ENCODE assay signal across 8 cellular contexts in the genomic region with DNA sequence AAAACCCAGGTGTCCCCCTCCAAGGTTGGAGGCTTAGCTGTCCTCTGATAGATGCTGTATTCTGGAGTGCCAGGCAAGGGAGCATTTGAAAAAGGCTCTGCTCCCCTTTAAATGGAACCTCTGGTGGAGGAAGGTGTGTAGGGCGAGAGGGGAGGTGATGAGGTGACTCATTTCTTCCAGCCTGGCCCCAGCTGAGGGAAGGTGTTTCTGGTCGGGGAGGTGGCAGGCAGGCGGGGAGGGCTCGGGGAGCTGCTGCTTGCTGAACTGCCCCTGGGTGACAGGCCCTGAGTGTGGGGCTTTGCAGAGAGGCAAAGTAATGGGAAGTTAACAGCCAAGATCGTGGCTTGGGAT. TPM values are rescaled to one million over a fixed set of nuclear protein-coding genes. Genes with fewer than 3 reads are reported as not detected.
DNase-seq lines count a peak whose midpoint lies in the region; ATAC-seq and TF ChIP-seq lines count a peak whose summit lies in the region.

No MANE protein-coding gene starts in this region.

- peak; percentile 79 for DNase-seq in activated T-helper 1 cell treated with Interleukin-2 at 50 U/mL for 16 hours (ENCODE audit: low read depth)
- peak; percentile 75 to 80 for DNase-seq in stimulated activated CD4-positive, alpha-beta T cell treated with anti-CD3 and anti-CD28 coated beads, Interleukin-12 subunit alpha, Interleukin-12 subunit beta, amount 100 ng/mL, for 24 hours (ENCODE audit: low read depth in 2 of 2)
- no peak for DNase-seq in dorsolateral prefrontal cortex
- DNase-seq in KG1 (lab: John Stamatoyannopoulos, UW): no peak
- DNase-seq in NCI-H526 treated with DMSO at 0.1 percent for 48 hours (lab: John Stamatoyannopoulos, UW): no peak

- no peak for TF ChIP-seq CTCF in dorsolateral prefrontal cortex (IDR thresholded peaks at IDR 0.05 in 54 of 56, conservative IDR thresholded peaks at IDR 0.05 in 2 of 56; ENCODE audit: low read depth in 1 of 56, partially characterized antibody in 56 of 56)

- ATAC-seq in GM19043 (IDR thresholded peaks at IDR 0.05; ENCODE audit: low read depth, unreplicated experiment): peak; percentile 51
- ATAC-seq in HG03571 (IDR thresholded peaks at IDR 0.05; ENCODE audit: unreplicated experiment): peak; percentile 22
- ATAC-seq in GM18517 (IDR thresholded peaks at IDR 0.05; ENCODE audit: unreplicated experiment): no peak

- intact Hi-C loops in dorsolateral prefrontal cortex (cut with DNase I): no loop called here

- H3K27ac ChIP-seq in dorsolateral prefrontal cortex: no peak overlapping the region

- H3K27me3 ChIP-seq in dorsolateral prefrontal cortex: no peaks in the 10 kb centered on the region

- no peak overlapping the region for H3K4me3 ChIP-seq in dorsolateral prefrontal cortex

RNA-seq across cellular contexts. Expression of a gene that starts 18.8 kb away (rescaled TPM):
- 10 to 100 TPM in 5 of 120 experiments, 1 to 10 TPM in 115; 1.7 to 14.5 (median 5.3) TPM for total RNA-seq in dorsolateral prefrontal cortex

RNA-seq across cellular contexts. Expression of a gene that starts 57.1 kb away (rescaled TPM):
- total RNA-seq in dorsolateral prefrontal cortex: 100 to 1,000 TPM; 209 to 348 (median 291) TPM

Comparison
In these comparisons a context has a peak if more than half of its experiments do, and no peak if none do; other contexts are left out.
1. DNase-seq: peak in activated T-helper 1 cell treated with Interleukin-2 at 50 U/mL for 16 hours (single experiment) and stimulated activated CD4-positive, alpha-beta T cell treated with anti-CD3 and anti-CD28 coated beads, Interleukin-12 subunit alpha, Interleukin-12 subunit beta, amount 100 ng/mL, for 24 hours (2 of 2); none in dorsolateral prefrontal cortex (0 of 10), KG1 (single experiment) and NCI-H526 treated with DMSO at 0.1 percent for 48 hours (single experiment).